1 cellular context compared by ENCODE assay signal in genomic region chr6:143745160-143746133, GRCh38.
TF ChIP-seq lines count a peak whose summit lies in the region.

No MANE protein-coding gene starts in this region.

TF ChIP-seq in HEK293, 187 proteins besides CTCF, POLR2A, EP300 and RAD21 (continued from another document and continues in another):
- no peak for TF ChIP-seq ZNF324 (tag by site-specific recombination; IDR thresholded peaks at IDR 0.05)
- no peak for TF ChIP-seq ZNF664 (tag by site-specific recombination; IDR thresholded peaks at IDR 0.05)
- no peak for TF ChIP-seq HOXC10 (CRISPR knock-in tag; IDR thresholded peaks at IDR 0.05)
- no peak for TF ChIP-seq ZXDB (tag by site-specific recombination; IDR thresholded peaks at IDR 0.05)
- TF ChIP-seq SP2 (tag by site-specific recombination; IDR thresholded peaks at IDR 0.05) = no peak
- TF ChIP-seq ZNF704 (tag by site-specific recombination; IDR thresholded peaks at IDR 0.05) = no peak
- no peak for TF ChIP-seq ZNF654 (tag by site-specific recombination; IDR thresholded peaks at IDR 0.05; ENCODE audit: low read depth)
- TF ChIP-seq, protein P1, sequence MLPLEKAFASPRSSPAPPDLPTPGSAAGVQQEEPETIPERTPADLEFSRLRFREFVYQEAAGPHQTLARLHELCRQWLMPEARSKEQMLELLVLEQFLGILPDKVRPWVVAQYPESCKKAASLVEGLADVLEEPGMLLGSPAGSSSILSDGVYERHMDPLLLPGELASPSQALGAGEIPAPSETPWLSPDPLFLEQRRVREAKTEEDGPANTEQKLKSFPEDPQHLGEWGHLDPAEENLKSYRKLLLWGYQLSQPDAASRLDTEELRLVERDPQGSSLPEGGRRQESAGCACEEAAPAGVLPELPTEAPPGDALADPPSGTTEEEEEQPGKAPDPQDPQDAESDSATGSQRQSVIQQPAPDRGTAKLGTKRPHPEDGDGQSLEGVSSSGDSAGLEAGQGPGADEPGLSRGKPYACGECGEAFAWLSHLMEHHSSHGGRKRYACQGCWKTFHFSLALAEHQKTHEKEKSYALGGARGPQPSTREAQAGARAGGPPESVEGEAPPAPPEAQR (tag by site-specific recombination; IDR thresholded peaks at IDR 0.05) = no peak
- no peak for TF ChIP-seq ZNF433 (tag by site-specific recombination; IDR thresholded peaks at IDR 0.05; ENCODE audit: low read depth)
- no peak for TF ChIP-seq ZNF529 (tag by site-specific recombination; IDR thresholded peaks at IDR 0.05; ENCODE audit: insufficient replicate concordance)
- no peak for TF ChIP-seq ZNF157 (tag by site-specific recombination; IDR thresholded peaks at IDR 0.05)
- no peak for TF ChIP-seq ZNF311 (tag by site-specific recombination; IDR thresholded peaks at IDR 0.05; ENCODE audit: borderline replicate concordance)
- TF ChIP-seq ZNF561 (tag by site-specific recombination; IDR thresholded peaks at IDR 0.05; ENCODE audit: borderline replicate concordance) = peak; percentile 70; the same call in 1 of the 2 replicates
- TF ChIP-seq WT1 (tag by site-specific recombination; IDR thresholded peaks at IDR 0.05) = no peak
- TF ChIP-seq IKZF3 (tag by site-specific recombination; IDR thresholded peaks at IDR 0.05) = peak; percentile 77
- peak; percentile 86 for TF ChIP-seq ZNF600 (tag by site-specific recombination; IDR thresholded peaks at IDR 0.05)
- no peak; the same call in 1 of the 2 replicates for TF ChIP-seq ZNF221 (tag by site-specific recombination; IDR thresholded peaks at IDR 0.05; ENCODE audit: borderline replicate concordance)
- no peak for TF ChIP-seq SETDB1 (IDR thresholded peaks at IDR 0.05; ENCODE audit: insufficient read length, low read length)
- TF ChIP-seq ZNF19 (tag by site-specific recombination; IDR thresholded peaks at IDR 0.05; ENCODE audit: low read depth) = no peak
- TF ChIP-seq, protein P2, sequence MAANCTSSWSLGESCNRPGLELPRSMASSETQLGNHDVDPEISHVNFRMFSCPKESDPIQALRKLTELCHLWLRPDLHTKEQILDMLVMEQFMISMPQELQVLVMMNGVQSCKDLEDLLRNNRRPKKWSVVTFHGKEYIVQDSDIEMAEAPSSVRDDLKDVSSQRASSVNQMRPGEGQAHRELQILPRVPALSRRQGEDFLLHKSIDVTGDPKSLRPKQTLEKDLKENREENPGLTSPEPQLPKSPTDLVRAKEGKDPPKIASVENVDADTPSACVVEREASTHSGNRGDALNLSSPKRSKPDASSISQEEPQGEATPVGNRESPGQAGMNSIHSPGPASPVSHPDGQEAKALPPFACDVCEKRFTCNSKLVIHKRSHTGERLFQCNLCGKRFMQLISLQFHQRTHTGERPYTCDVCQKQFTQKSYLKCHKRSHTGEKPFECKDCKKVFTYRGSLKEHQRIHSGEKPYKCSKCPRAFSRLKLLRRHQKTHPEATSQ (tag by site-specific recombination; IDR thresholded peaks at IDR 0.05) = no peak
- TF ChIP-seq ZNF266 (tag by site-specific recombination; IDR thresholded peaks at IDR 0.05; ENCODE audit: low read depth) = no peak
- TF ChIP-seq, protein P3, sequence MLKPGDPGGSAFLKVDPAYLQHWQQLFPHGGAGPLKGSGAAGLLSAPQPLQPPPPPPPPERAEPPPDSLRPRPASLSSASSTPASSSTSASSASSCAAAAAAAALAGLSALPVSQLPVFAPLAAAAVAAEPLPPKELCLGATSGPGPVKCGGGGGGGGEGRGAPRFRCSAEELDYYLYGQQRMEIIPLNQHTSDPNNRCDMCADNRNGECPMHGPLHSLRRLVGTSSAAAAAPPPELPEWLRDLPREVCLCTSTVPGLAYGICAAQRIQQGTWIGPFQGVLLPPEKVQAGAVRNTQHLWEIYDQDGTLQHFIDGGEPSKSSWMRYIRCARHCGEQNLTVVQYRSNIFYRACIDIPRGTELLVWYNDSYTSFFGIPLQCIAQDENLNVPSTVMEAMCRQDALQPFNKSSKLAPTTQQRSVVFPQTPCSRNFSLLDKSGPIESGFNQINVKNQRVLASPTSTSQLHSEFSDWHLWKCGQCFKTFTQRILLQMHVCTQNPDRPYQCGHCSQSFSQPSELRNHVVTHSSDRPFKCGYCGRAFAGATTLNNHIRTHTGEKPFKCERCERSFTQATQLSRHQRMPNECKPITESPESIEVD (tag by site-specific recombination; IDR thresholded peaks at IDR 0.05) = peak; percentile 84
- no peak for TF ChIP-seq ZEB2 (tag by site-specific recombination; IDR thresholded peaks at IDR 0.05)
- no peak for TF ChIP-seq ZNF26 (tag by site-specific recombination; IDR thresholded peaks at IDR 0.05)
- TF ChIP-seq PRDM2 (tag by site-specific recombination; IDR thresholded peaks at IDR 0.05; ENCODE audit: borderline replicate concordance) = no peak
- TF ChIP-seq, protein P4, sequence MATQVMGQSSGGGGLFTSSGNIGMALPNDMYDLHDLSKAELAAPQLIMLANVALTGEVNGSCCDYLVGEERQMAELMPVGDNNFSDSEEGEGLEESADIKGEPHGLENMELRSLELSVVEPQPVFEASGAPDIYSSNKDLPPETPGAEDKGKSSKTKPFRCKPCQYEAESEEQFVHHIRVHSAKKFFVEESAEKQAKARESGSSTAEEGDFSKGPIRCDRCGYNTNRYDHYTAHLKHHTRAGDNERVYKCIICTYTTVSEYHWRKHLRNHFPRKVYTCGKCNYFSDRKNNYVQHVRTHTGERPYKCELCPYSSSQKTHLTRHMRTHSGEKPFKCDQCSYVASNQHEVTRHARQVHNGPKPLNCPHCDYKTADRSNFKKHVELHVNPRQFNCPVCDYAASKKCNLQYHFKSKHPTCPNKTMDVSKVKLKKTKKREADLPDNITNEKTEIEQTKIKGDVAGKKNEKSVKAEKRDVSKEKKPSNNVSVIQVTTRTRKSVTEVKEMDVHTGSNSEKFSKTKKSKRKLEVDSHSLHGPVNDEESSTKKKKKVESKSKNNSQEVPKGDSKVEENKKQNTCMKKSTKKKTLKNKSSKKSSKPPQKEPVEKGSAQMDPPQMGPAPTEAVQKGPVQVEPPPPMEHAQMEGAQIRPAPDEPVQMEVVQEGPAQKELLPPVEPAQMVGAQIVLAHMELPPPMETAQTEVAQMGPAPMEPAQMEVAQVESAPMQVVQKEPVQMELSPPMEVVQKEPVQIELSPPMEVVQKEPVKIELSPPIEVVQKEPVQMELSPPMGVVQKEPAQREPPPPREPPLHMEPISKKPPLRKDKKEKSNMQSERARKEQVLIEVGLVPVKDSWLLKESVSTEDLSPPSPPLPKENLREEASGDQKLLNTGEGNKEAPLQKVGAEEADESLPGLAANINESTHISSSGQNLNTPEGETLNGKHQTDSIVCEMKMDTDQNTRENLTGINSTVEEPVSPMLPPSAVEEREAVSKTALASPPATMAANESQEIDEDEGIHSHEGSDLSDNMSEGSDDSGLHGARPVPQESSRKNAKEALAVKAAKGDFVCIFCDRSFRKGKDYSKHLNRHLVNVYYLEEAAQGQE (tag by site-specific recombination; IDR thresholded peaks at IDR 0.05) = no peak
- no peak for TF ChIP-seq SCRT1 (tag by site-specific recombination; IDR thresholded peaks at IDR 0.05; ENCODE audit: borderline replicate concordance)
- TF ChIP-seq OVOL3 (tag by site-specific recombination; IDR thresholded peaks at IDR 0.05) = no peak
- no peak for TF ChIP-seq ZNF510 (tag by site-specific recombination; IDR thresholded peaks at IDR 0.05; ENCODE audit: insufficient replicate concordance)
- TF ChIP-seq, protein P5, sequence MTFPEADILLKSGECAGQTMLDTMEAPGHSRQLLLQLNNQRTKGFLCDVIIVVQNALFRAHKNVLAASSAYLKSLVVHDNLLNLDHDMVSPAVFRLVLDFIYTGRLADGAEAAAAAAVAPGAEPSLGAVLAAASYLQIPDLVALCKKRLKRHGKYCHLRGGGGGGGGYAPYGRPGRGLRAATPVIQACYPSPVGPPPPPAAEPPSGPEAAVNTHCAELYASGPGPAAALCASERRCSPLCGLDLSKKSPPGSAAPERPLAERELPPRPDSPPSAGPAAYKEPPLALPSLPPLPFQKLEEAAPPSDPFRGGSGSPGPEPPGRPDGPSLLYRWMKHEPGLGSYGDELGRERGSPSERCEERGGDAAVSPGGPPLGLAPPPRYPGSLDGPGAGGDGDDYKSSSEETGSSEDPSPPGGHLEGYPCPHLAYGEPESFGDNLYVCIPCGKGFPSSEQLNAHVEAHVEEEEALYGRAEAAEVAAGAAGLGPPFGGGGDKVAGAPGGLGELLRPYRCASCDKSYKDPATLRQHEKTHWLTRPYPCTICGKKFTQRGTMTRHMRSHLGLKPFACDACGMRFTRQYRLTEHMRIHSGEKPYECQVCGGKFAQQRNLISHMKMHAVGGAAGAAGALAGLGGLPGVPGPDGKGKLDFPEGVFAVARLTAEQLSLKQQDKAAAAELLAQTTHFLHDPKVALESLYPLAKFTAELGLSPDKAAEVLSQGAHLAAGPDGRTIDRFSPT (tag by site-specific recombination; IDR thresholded peaks at IDR 0.05) = no peak
- no peak for TF ChIP-seq MYNN (tag by site-specific recombination; IDR thresholded peaks at IDR 0.05; ENCODE audit: borderline replicate concordance)
- no peak; the same call in 1 of the 2 replicates for TF ChIP-seq ZNF544 (tag by site-specific recombination; IDR thresholded peaks at IDR 0.05)
- no peak for TF ChIP-seq SALL2 (tag by site-specific recombination; IDR thresholded peaks at IDR 0.05; ENCODE audit: borderline replicate concordance)
- no peak for TF ChIP-seq ZBTB26 (tag by site-specific recombination; optimal IDR thresholded peaks at IDR 0.05)
- TF ChIP-seq PATZ1 (tag by site-specific recombination; IDR thresholded peaks at IDR 0.05) = no peak
